Comparison of ENCODE assay signal across 14 cellular contexts in genomic region chr14:99734406-99735051, GRCh38. TPM values are rescaled to one million over a fixed set of nuclear protein-coding genes. Genes with fewer than 3 reads are reported as not detected.
DNase-seq lines count a peak whose midpoint lies in the region; ATAC-seq and TF ChIP-seq lines count a peak whose summit lies in the region.
"Had no signal": no experiment of that assay in that cellular context is flagged by ENCODE, and none has a peak within 500 bp of the region (broad histone marks: within the 10 kb centered on the region; RNA-seq: fewer than 3 reads in every experiment).

No MANE protein-coding gene starts in this region.

- H3K27me3 ChIP-seq in adrenal gland (no peaks in the 10 kb centered on the region), layer of hippocampus (ENCODE audit: control insufficient read depth, insufficient read depth, low read length) (no peaks in the 10 kb centered on the region), tibial artery (no peaks in the 10 kb centered on the region)

- TF ChIP-seq CTCF in adrenal gland (IDR thresholded peaks at IDR 0.05) = no peak
- no peak for TF ChIP-seq CTCF in tibial artery (IDR thresholded peaks at IDR 0.05)

- no peak overlapping the region for H3K4me3 ChIP-seq in adrenal gland
- H3K4me3 ChIP-seq in tibial artery = no peak overlapping the region

- intact Hi-C loops in adrenal gland (cut with DNase I) (loop anchor here (5.0 kb wide), 1 partner anchor 58 kb away; the partner anchor contains the start of gene EML1 (in 2 of the 2)), tibial artery (cut with DNase I; ENCODE audit: low total_unique reads) (loop anchor here (5.0 kb wide), 1 partner anchor 58 kb away; the partner anchor contains the start of gene EML1)

- no peak for ATAC-seq in HG03108 (IDR thresholded peaks at IDR 0.05; ENCODE audit: unreplicated experiment)
- ATAC-seq: activated CD4-positive, CD25-positive, alpha-beta regulatory T cell treated with anti-CD3 and anti-CD28 coated beads, Interleukin-2, amount 50 U/mL, for 24 hours had no signal

- H3K27ac ChIP-seq in adrenal gland (peak overlapping the region in 3 of 5 donors; percentile 26 to 77 (median 60)), layer of hippocampus (ENCODE audit: low read depth, low read length) (peak overlapping the region; percentile 48), tibial artery (peak overlapping the region in 1 of 2 donors; percentile 6)
- H3K27ac ChIP-seq: neutrophil had no signal

- DNase-seq in activated effector memory CD4-positive, alpha-beta T cell treated with anti-CD3 and anti-CD28 coated beads, Interleukin-2, amount 50 U/mL, for 16 hours = peak; percentile 45
- no peak for DNase-seq in activated effector memory CD4-positive, alpha-beta T cell treated with Interleukin-2 at 50 U/mL for 16 hours
- DNase-seq in adrenal gland (peak in 6 of 7 donors; percentile 12 to 49 (median 16)), tibial artery (peak; percentile 16 to 63), SW 1271 (lab: John Stamatoyannopoulos, UW) (no peak), ureter (ENCODE audit: low spot score) (no peak)
- DNase-seq: activated T-cell treated with anti-CD3 and anti-CD28 coated beads for 4 hours, Calu3, cortex of kidney, NCI-H2107 had no signal

- no peak for TF ChIP-seq POLR2A in adrenal gland (IDR thresholded peaks at IDR 0.05)

- peaks cover 36 to 42% of the 10 kb centered on the region in 2 donors for H3K4me1 ChIP-seq in adrenal gland (replicated peaks in 1 of 2)
- H3K4me1 ChIP-seq in tibial artery = peaks cover 0 to 66% (median 41%) of the 10 kb centered on the region in 4 donors

- H3K36me3 ChIP-seq in adrenal gland (replicated peaks in 1 of 2) (no peaks in the 10 kb centered on the region), tibial artery (no peaks in the 10 kb centered on the region)
- H3K36me3 ChIP-seq: neutrophil had no signal

- 80 to 84% (median 82%) methylated on average over 16 to 18 of the region's 18 CpGs for WGBS in adrenal gland, 4 donors

- H3K9me3 ChIP-seq in adrenal gland (replicated peaks in 1 of 3) = no peaks in the 10 kb centered on the region
- H3K9me3 ChIP-seq in tibial artery = no peaks in the 10 kb centered on the region
- H3K9me3 ChIP-seq: neutrophil had no signal

RNA-seq across cellular contexts. Expression of gene CYP46A1, which starts 50.4 kb away (rescaled TPM):
- 1 to 10 TPM in 6 of 8 donors, under 1 TPM in 2; 0.85 to 3.2 (median 2.1) TPM for total RNA-seq in adrenal gland
- polyA plus RNA-seq in adrenal gland = 1 to 10 TPM; 1.6 to 5.9 (median 3.0) TPM
- total RNA-seq in ureter = 2.2 TPM
- total RNA-seq: Calu3 had no signal

RNA-seq across cellular contexts. Expression of gene EML1, which starts 58.7 kb away (rescaled TPM):
- total RNA-seq in adrenal gland (10 to 100 TPM; 10.3 to 59.5 (median 21.0) TPM), ureter (34.1 TPM)
- polyA plus RNA-seq in adrenal gland = 1 to 10 TPM; 5.5 to 8.1 (median 7.6) TPM

Comparison
In these comparisons a context has a peak if more than half of its experiments do, and no peak if none do; other contexts are left out.
1. DNase-seq: peak in activated effector memory CD4-positive, alpha-beta T cell treated with anti-CD3 and anti-CD28 coated beads, Interleukin-2, amount 50 U/mL, for 16 hours (single experiment), adrenal gland (6 of 7) and tibial artery (2 of 2); none in activated effector memory CD4-positive, alpha-beta T cell treated with Interleukin-2 at 50 U/mL for 16 hours (single experiment), SW 1271 (0 of 2) and ureter (single experiment).